ENCODE assay signal across 10 cellular contexts in the genomic region with DNA sequence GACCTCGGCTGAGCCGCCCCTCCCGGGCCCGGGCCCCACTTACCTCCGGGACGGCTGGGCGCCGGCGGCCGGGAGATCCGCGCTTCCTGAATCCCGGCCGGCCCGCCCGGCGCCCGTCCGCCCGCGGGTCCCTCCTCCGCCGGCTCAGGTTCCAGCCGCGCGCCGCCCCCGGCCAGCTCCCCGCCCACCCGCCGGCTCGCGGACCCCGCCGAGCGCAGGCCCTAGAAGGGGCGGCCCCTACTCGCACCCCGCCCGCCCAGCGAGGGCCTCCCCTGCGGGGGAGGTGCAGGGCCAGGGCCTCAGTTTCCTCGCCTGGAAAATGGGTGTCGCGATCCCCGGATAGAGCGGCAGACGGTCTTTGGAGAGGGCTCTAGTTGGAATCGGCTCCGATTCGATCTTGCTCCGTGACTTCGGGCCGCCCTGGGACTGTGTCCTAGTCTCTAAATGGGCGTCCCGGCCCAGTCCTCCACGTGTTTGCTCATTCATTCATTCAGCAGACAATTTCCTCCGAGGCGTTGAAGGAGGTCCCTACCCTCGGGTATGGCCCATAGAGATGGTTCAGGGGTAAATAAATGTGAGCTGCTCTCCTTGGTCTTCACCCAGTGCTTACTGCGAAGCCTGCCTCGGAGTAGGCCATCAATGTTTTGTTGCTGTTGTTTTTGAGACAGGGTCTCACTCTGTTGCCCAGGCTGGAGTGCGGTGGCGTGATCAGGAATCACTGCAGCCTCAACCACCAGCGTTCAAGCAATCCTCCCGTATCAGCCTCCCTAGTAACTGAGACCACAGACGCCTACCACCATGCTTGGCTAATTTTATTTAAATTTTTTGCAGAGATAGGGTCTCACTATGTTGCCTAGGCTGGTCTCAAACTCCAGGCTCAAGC. TPM values are rescaled to one million over a fixed set of nuclear protein-coding genes. Genes with fewer than 3 reads are reported as not detected.
DNase-seq lines count a peak whose midpoint lies in the region; ATAC-seq and TF ChIP-seq lines count a peak whose summit lies in the region.
"Had no signal": no experiment of that assay in that cellular context is flagged by ENCODE, and none has a peak within 500 bp of the region (broad histone marks: within the 10 kb centered on the region; RNA-seq: fewer than 3 reads in every experiment).

A gene (minus strand): TSS at position 92 of the 883 bp plus-strand sequence. CDS start 18,602 bp downstream, outside the sequence.

- peak within 1 kb of the TSS; percentile 87 for H2AFZ ChIP-seq in IMR-90 (replicated peaks; ENCODE audit: low read length, poor library complexity)

- H4K8ac ChIP-seq in IMR-90 (ENCODE audit: low read depth in 2 of 2, low read length in 2 of 2): peak within 1 kb of the TSS in 1 of 2 experiments; percentile 43; a peak in 1 of 4 replicates

- peak within 1 kb of the TSS; percentile 52; the same call in 1 of the 2 replicates for H3K9ac ChIP-seq in IMR-90 (ENCODE audit: low read depth, low read length)

- peak within 1 kb of the TSS; percentile 58 for H2AK9ac ChIP-seq in IMR-90 (replicated peaks; ENCODE audit: low read depth, low read length, poor library complexity)

- in situ Hi-C loops in IMR-90 (cut with MboI; ENCODE audit: low sequenced_read_pairs): no loop called here

- TF ChIP-seq RAD21 in IMR-90 (IDR thresholded peaks at IDR 0.05; ENCODE audit: low read length): no peak

- dilution Hi-C loops in IMR-90 (cut with HindIII; ENCODE audit: low sequenced_read_pairs, unreplicated experiment): no loop called here

- H3K4me2 ChIP-seq in IMR-90 (ENCODE audit: low read depth, low read length): peak within 1 kb of the TSS; percentile 64

- intact Hi-C loops in IMR-90 (cut with micrococcal nuclease) (no loop called here), dorsolateral prefrontal cortex (cut with DNase I) (no loop called here)

- no peak within 1 kb of the TSS for H2AK5ac ChIP-seq in IMR-90 (ENCODE audit: low read depth, low read length)

- no TSS peak for BruUV-seq in IMR-90 (replicated peaks; lab: Mats Ljungman, UMichigan)

- H3K79me1 ChIP-seq in IMR-90 (ENCODE audit: low read depth in 1 of 2, low read length in 2 of 2): 0 out of 4 replicates have a peak, but pooled peaks cover 0 to 3% of the 10 kb centered on the region in 2 experiments

- H3K4me3 ChIP-seq in IMR-90 (ENCODE audit: insufficient read depth, low read depth, low read length) (peak within 1 kb of the TSS; percentile 52), dorsolateral prefrontal cortex (peak within 1 kb of the TSS in 42 of 59 donors; percentile 11 to 60 (median 36)), thoracic aorta (peak within 1 kb of the TSS; percentile 66)

- ATAC-seq in IMR-90 (ENCODE audit: low read depth) (peak; percentile 87), thoracic aorta (ENCODE audit: insufficient number of reproducible peaks, low FRiP score, low read depth) (no peak), GM19467 (IDR thresholded peaks at IDR 0.05; ENCODE audit: unreplicated experiment) (no peak), GM21619 (IDR thresholded peaks at IDR 0.05; ENCODE audit: unreplicated experiment) (no peak), HG02798 (IDR thresholded peaks at IDR 0.05; ENCODE audit: poor library complexity, unreplicated experiment) (no peak)

- no peaks in the 10 kb centered on the region for H3K27me3 ChIP-seq in IMR-90 (ENCODE audit: control insufficient read depth, insufficient read depth, low read length)
- peaks cover 0 to 32% (median 19%) of the 10 kb centered on the region in 45 donors for H3K27me3 ChIP-seq in dorsolateral prefrontal cortex
- no peaks in the 10 kb centered on the region for H3K27me3 ChIP-seq in thoracic aorta (replicated peaks; ENCODE audit: insufficient read depth)
- H3K27me3 ChIP-seq: uterus had no signal

- H3K4me1 ChIP-seq in IMR-90 (ENCODE audit: control insufficient read depth, insufficient read depth, low read length) (peaks cover 2% of the 10 kb centered on the region; the same call in 1 of the 2 replicates), thoracic aorta (ENCODE audit: control insufficient read depth in 1 of 2, low read depth in 2 of 2) (peaks cover 0 to 4% of the 10 kb centered on the region in 2 donors)

- H3K4ac ChIP-seq in IMR-90 (ENCODE audit: low read depth, low read length): peak within 1 kb of the TSS; percentile 39; the same call in 1 of the 2 replicates

- peak within 1 kb of the TSS; percentile 61 for H3K23ac ChIP-seq in IMR-90 (ENCODE audit: low read depth, low read length)

- no peaks in the 10 kb centered on the region for H3K9me1 ChIP-seq in IMR-90 (ENCODE audit: insufficient read depth, low read length)

- H3K9me3 ChIP-seq in IMR-90 (ENCODE audit: control insufficient read depth, insufficient read depth, low read length) (no peaks in the 10 kb centered on the region), thoracic aorta (no peaks in the 10 kb centered on the region)
- H3K9me3 ChIP-seq: uterus had no signal

- no peak within 1 kb of the TSS; the same call in 1 of the 2 replicates for H4K91ac ChIP-seq in IMR-90 (ENCODE audit: insufficient read depth, low read depth, low read length)

- no peak within 1 kb of the TSS for H3K18ac ChIP-seq in IMR-90 (ENCODE audit: low read depth, low read length)

- POLR2A ChIA-PET in IMR-90 (lab: Charles Lee; ENCODE audit: unreplicated experiment): no interaction called here

- TF ChIP-seq POLR2A in IMR-90 (IDR thresholded peaks at IDR 0.05; ENCODE audit: low read depth, low read length): no peak

- TF ChIP-seq CTCF in IMR-90 (conservative IDR thresholded peaks at IDR 0.05; ENCODE audit: low read depth, low read length): no peak
- no peak for TF ChIP-seq CTCF in dorsolateral prefrontal cortex (IDR thresholded peaks at IDR 0.05 in 54 of 56, conservative IDR thresholded peaks at IDR 0.05 in 2 of 56; ENCODE audit: low read depth in 1 of 56, partially characterized antibody in 56 of 56)
- no peak for TF ChIP-seq CTCF in thoracic aorta (IDR thresholded peaks at IDR 0.05)

- H3K36me3 ChIP-seq in IMR-90 (ENCODE audit: control insufficient read depth, insufficient read depth, low read length) (no peaks in the 10 kb centered on the region), thoracic aorta (no peaks in the 10 kb centered on the region)
- H3K36me3 ChIP-seq: uterus had no signal

- WGBS in IMR-90 (ENCODE audit: extremely low coverage in 2 of 2, insufficient read length in 1 of 2), 2 experiments: 9% methylated on average over 38 of the region's 67 CpGs; no CpG with 5 or more reads in 1 of the 2 experiments

- H4K5ac ChIP-seq in IMR-90 (ENCODE audit: low read depth, low read length): no peak within 1 kb of the TSS

- H2BK20ac ChIP-seq in IMR-90 (ENCODE audit: low read depth, low read length): no peak within 1 kb of the TSS

- H3K27ac ChIP-seq in IMR-90 (ENCODE audit: insufficient read depth, low read length) (no peak within 1 kb of the TSS; the same call in 1 of the 2 replicates), dorsolateral prefrontal cortex (no peak within 1 kb of the TSS), thoracic aorta (no peak within 1 kb of the TSS)
- H3K27ac ChIP-seq: uterus had no signal

- H2BK15ac ChIP-seq in IMR-90 (ENCODE audit: low read depth, low read length): no peak within 1 kb of the TSS

- H2BK120ac ChIP-seq in IMR-90 (ENCODE audit: low read depth, low read length): no peak within 1 kb of the TSS

- CTCF ChIA-PET in IMR-90 (lab: Yijun Ruan, JAX): interaction anchor here (1.9 to 2.9 kb wide), 2 partner anchors 12 kb away, joined by 8 to 11 read pairs; no protein-coding TSS in a partner anchor

- DNase-seq in IMR-90 (peak; percentile 23), dorsolateral prefrontal cortex (no peak), left kidney (ENCODE audit: low read depth, low spot score) (peak; percentile 85), thoracic aorta (ENCODE audit: low spot score) (no peak)
- DNase-seq: naive B cell, NCI-H1105 treated with DMSO at 0.1 percent for 48 hours, uterus had no signal

- H4K20me1 ChIP-seq in IMR-90 (ENCODE audit: insufficient read depth, low read length): no peaks in the 10 kb centered on the region; the same call in 1 of the 2 replicates

- no peak within 1 kb of the TSS for H3K56ac ChIP-seq in IMR-90 (ENCODE audit: extremely low read depth, insufficient read depth, low read length)

- no peak within 1 kb of the TSS for H3K14ac ChIP-seq in IMR-90 (replicated peaks; ENCODE audit: low read depth, low read length)

- H2BK5ac ChIP-seq in IMR-90 (ENCODE audit: low read depth, low read length, poor library complexity, severe bottlenecking): no peak within 1 kb of the TSS

TF ChIP-seq in IMR-90, 13 proteins besides CTCF, POLR2A, EP300 and RAD21:
- TF ChIP-seq CEBPB (IDR thresholded peaks at IDR 0.05; ENCODE audit: low read depth, low read length) (no peak), MAZ (IDR thresholded peaks at IDR 0.05; ENCODE audit: borderline replicate concordance, low read depth, low read length) (0 out of 2 replicates have a peak, but pooled peaks have one; percentile 18), NFE2L2 (IDR thresholded peaks at IDR 0.05; ENCODE audit: low read depth, low read length) (no peak), RFX5 (IDR thresholded peaks at IDR 0.05; ENCODE audit: low read depth, low read length) (no peak), BHLHE40 (IDR thresholded peaks at IDR 0.05; ENCODE audit: low read depth, low read length) (no peak)
- TF ChIP-seq, protein P1, sequence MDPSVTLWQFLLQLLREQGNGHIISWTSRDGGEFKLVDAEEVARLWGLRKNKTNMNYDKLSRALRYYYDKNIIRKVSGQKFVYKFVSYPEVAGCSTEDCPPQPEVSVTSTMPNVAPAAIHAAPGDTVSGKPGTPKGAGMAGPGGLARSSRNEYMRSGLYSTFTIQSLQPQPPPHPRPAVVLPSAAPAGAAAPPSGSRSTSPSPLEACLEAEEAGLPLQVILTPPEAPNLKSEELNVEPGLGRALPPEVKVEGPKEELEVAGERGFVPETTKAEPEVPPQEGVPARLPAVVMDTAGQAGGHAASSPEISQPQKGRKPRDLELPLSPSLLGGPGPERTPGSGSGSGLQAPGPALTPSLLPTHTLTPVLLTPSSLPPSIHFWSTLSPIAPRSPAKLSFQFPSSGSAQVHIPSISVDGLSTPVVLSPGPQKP (IDR thresholded peaks at IDR 0.05; ENCODE audit: borderline replicate concordance, low read depth, low read length): no peak
- TF ChIP-seq, protein P2, sequence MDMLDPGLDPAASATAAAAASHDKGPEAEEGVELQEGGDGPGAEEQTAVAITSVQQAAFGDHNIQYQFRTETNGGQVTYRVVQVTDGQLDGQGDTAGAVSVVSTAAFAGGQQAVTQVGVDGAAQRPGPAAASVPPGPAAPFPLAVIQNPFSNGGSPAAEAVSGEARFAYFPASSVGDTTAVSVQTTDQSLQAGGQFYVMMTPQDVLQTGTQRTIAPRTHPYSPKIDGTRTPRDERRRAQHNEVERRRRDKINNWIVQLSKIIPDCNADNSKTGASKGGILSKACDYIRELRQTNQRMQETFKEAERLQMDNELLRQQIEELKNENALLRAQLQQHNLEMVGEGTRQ (IDR thresholded peaks at IDR 0.05; ENCODE audit: low read depth, low read length): no peak

RNA-seq across cellular contexts. Expression of the gene that starts here (rescaled TPM):
- 1.1 TPM in 2 replicates for total RNA-seq in IMR-90 (2012; rRNA removed)
- polyA plus RNA-seq in IMR-90 (2012; rRNA removed): 6.1 and 6.6 TPM in 2 replicates
- polyA plus RNA-seq in IMR-90 (2012; cell fraction: cytosol; rRNA removed): 4.6 and 7.1 TPM in 2 replicates
- 10.1 and 18.5 TPM in 2 replicates for polyA plus RNA-seq in IMR-90 (2012; cell fraction: nucleus; rRNA removed; ENCODE audit: low replicate concordance)
- 1 to 10 TPM in 8 of 120 experiments, under 1 TPM in 77, not detected in 35; 0.12 to 2.1 (median 0.49) TPM for total RNA-seq in dorsolateral prefrontal cortex
- 1 to 10 TPM; 2.0 to 5.7 TPM for total RNA-seq in thoracic aorta

Comparison
In these comparisons a context has a peak if more than half of its experiments do, and no peak if none do; other contexts are left out.
1. DNase-seq: peak in IMR-90 (single experiment) and left kidney (single experiment); none in dorsolateral prefrontal cortex (0 of 10) and thoracic aorta (single experiment).
2. Peak in every context shown above with its lines, with median percentiles within 50 percentile points of each other: H3K4me3 ChIP-seq.